ENCODE assay signal across 17 cellular contexts in the genomic region with DNA sequence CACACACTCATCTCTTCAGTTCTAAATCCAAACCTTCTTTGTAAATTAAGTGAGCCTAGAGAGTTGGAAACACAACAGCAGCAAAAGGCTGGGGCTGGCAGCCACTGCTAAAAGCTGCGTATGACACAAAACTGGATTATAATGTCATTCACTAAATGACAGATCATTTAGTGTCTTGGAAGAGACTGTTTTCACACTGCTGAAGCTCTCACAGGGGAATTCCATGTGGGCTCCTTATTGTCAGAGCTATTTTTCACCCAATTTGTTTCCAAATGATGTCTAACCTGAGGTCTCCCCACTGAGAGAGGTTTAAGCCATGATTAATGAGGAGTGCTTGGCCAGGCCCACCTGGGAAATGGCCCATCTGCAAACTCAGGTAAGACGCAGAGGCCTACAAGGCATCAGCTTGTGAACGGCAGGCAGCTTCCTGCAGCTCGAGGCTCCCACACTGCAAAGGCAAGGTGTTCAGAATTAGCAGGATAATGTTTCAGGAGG.
DNase-seq lines count a peak whose midpoint lies in the region; ATAC-seq, FAIRE-seq and TF ChIP-seq lines count a peak whose summit lies in the region.
"Had no signal": no experiment of that assay in that cellular context is flagged by ENCODE, and none has a peak within 500 bp of the region (broad histone marks: within the 10 kb centered on the region; RNA-seq: fewer than 3 reads in every experiment).

No MANE protein-coding gene starts in this region.

- CTCF ChIA-PET in activated CD8-positive, alpha-beta T cell treated with anti-CD3 and anti-CD28 coated beads for 36 hours (lab: Charles Lee), result interaction anchor here (0.7 to 4.3 kb wide), 4 partner anchors 9 to 30 kb away, joined by 3 to 19 read pairs (median 4); no protein-coding TSS in a partner anchor
- CTCF ChIA-PET in activated CD8-positive, alpha-beta T cell treated with anti-CD3 and anti-CD28 coated beads, Interleukin-2, amount 10 ng/mL, durations not matched to agents 7 days and 5 days (lab: Charles Lee), result interaction anchor here (1.3 kb wide), 1 partner anchor 16 kb away, joined by 5 read pairs; no protein-coding TSS in a partner anchor

- no peaks in the 10 kb centered on the region for H3K36me3 Mint-ChIP-seq in activated CD8-positive, alpha-beta T cell treated with anti-CD3 and anti-CD28 coated beads for 36 hours (ENCODE audit: low read depth)
- peaks cover 2% of the 10 kb centered on the region for H3K36me3 Mint-ChIP-seq in activated CD8-positive, alpha-beta T cell treated with anti-CD3 and anti-CD28 coated beads, Interleukin-2, amount 10 ng/mL, durations not matched to agents 7 days and 5 days (ENCODE audit: low read depth)
- no peaks in the 10 kb centered on the region for H3K36me3 Mint-ChIP-seq in glutamatergic neuron (ENCODE audit: unreplicated experiment)
- H3K36me3 Mint-ChIP-seq: stimulated activated naive B cell treated with anti-CD40 and anti-IgM and Interleukin-4, amounts not matched to agents 10 μg/mL and 1 μg/mL and 100 μg/mL, for 72 hours had no signal

- no peaks in the 10 kb centered on the region for H3K27me3 Mint-ChIP-seq in activated CD8-positive, alpha-beta T cell treated with anti-CD3 and anti-CD28 coated beads for 36 hours
- H3K27me3 Mint-ChIP-seq in activated CD8-positive, alpha-beta T cell treated with anti-CD3 and anti-CD28 coated beads, Interleukin-2, amount 10 ng/mL, durations not matched to agents 7 days and 5 days (ENCODE audit: low read depth), result peaks cover 2% of the 10 kb centered on the region
- no peaks in the 10 kb centered on the region for H3K27me3 Mint-ChIP-seq in glutamatergic neuron (ENCODE audit: unreplicated experiment)

- intact Hi-C loops in activated CD8-positive, alpha-beta T cell treated with anti-CD3 and anti-CD28 coated beads for 36 hours (cut with micrococcal nuclease), result no loop called here

- DNase-seq in activated CD8-positive, alpha-beta T cell treated with anti-CD3 and anti-CD28 coated beads for 36 hours, result peak; percentile 17
- DNase-seq in activated CD8-positive, alpha-beta T cell treated with anti-CD3 and anti-CD28 coated beads, Interleukin-2, amount 10 ng/mL, durations not matched to agents 7 days and 5 days, result no peak
- DNase-seq in GM18507 (ENCODE audit: extremely low spot score, insufficient read length, low read depth), result no peak
- peak; percentile 12 for DNase-seq in NCI-H1436 treated with DMSO at 0.1 percent for 48 hours (lab: John Stamatoyannopoulos, UW)
- no peak for DNase-seq in glutamatergic neuron
- DNase-seq in HUDEP-2 (lab: John Stamatoyannopoulos, UW; ENCODE audit: unreplicated experiment in 76 of 76), result no peak
- DNase-seq: activated gamma-delta T cell treated with Interleukin-2 at 50 U/mL for 16 hours; foreskin melanocyte; IMR-90; left ventricle myocardium superior; MM.1S; stimulated activated naive B cell treated with anti-CD40 and anti-IgM and Interleukin-4, amounts not matched to agents 10 μg/mL and 1 μg/mL and 100 μg/mL, for 72 hours; trophoblast cell had no signal

- ATAC-seq in activated CD8-positive, alpha-beta T cell treated with anti-CD3 and anti-CD28 coated beads for 36 hours, result peak; percentile 67
- ATAC-seq in activated CD8-positive, alpha-beta T cell treated with anti-CD3 and anti-CD28 coated beads, Interleukin-2, amount 10 ng/mL, durations not matched to agents 7 days and 5 days, result no peak
- ATAC-seq in HG03520 (IDR thresholded peaks at IDR 0.05; ENCODE audit: unreplicated experiment) (no peak), GM18909 (IDR thresholded peaks at IDR 0.05; ENCODE audit: poor library complexity, unreplicated experiment) (no peak)
- ATAC-seq: left ventricle myocardium superior; stimulated activated naive B cell treated with anti-CD40 and anti-IgM and Interleukin-4, amounts not matched to agents 10 μg/mL and 1 μg/mL and 100 μg/mL, for 72 hours had no signal

- POLR2A ChIA-PET in activated CD8-positive, alpha-beta T cell treated with anti-CD3 and anti-CD28 coated beads for 36 hours (lab: Charles Lee), result interaction anchor here (0.6 kb wide), 2 partner anchors 238 to 603 kb away, joined by 3 read pairs; no protein-coding TSS in a partner anchor
- POLR2A ChIA-PET in activated CD8-positive, alpha-beta T cell treated with anti-CD3 and anti-CD28 coated beads, Interleukin-2, amount 10 ng/mL, durations not matched to agents 7 days and 5 days (lab: Charles Lee), result no interaction called here

- H3K9me3 Mint-ChIP-seq in activated CD8-positive, alpha-beta T cell treated with anti-CD3 and anti-CD28 coated beads for 36 hours, result no peaks in the 10 kb centered on the region
- no peaks in the 10 kb centered on the region for H3K9me3 Mint-ChIP-seq in activated CD8-positive, alpha-beta T cell treated with anti-CD3 and anti-CD28 coated beads, Interleukin-2, amount 10 ng/mL, durations not matched to agents 7 days and 5 days (ENCODE audit: insufficient read depth)
- peaks cover 2% of the 10 kb centered on the region for H3K9me3 Mint-ChIP-seq in glutamatergic neuron (ENCODE audit: unreplicated experiment)

- H3K4me1 Mint-ChIP-seq in activated CD8-positive, alpha-beta T cell treated with anti-CD3 and anti-CD28 coated beads for 36 hours (ENCODE audit: low read depth), result peaks cover 8% of the 10 kb centered on the region
- H3K4me1 Mint-ChIP-seq in activated CD8-positive, alpha-beta T cell treated with anti-CD3 and anti-CD28 coated beads, Interleukin-2, amount 10 ng/mL, durations not matched to agents 7 days and 5 days (ENCODE audit: low read depth), result no peaks in the 10 kb centered on the region
- H3K4me1 Mint-ChIP-seq in glutamatergic neuron (ENCODE audit: low read depth, unreplicated experiment), result peaks cover 21% of the 10 kb centered on the region
- H3K4me1 Mint-ChIP-seq: stimulated activated naive B cell treated with anti-CD40 and anti-IgM and Interleukin-4, amounts not matched to agents 10 μg/mL and 1 μg/mL and 100 μg/mL, for 72 hours had no signal

- no peak for TF ChIP-seq CTCF in activated CD8-positive, alpha-beta T cell treated with anti-CD3 and anti-CD28 coated beads for 36 hours (IDR thresholded peaks at IDR 0.05)
- TF ChIP-seq CTCF in glutamatergic neuron (IDR thresholded peaks at IDR 0.05; ENCODE audit: partially characterized antibody, unreplicated experiment), result no peak

- H3K4me3 Mint-ChIP-seq in activated CD8-positive, alpha-beta T cell treated with anti-CD3 and anti-CD28 coated beads for 36 hours, result no peak overlapping the region
- no peak overlapping the region for H3K4me3 Mint-ChIP-seq in activated CD8-positive, alpha-beta T cell treated with anti-CD3 and anti-CD28 coated beads, Interleukin-2, amount 10 ng/mL, durations not matched to agents 7 days and 5 days
- peak overlapping the region; percentile 52 for H3K4me3 Mint-ChIP-seq in glutamatergic neuron (ENCODE audit: unreplicated experiment)
- H3K4me3 Mint-ChIP-seq: stimulated activated naive B cell treated with anti-CD40 and anti-IgM and Interleukin-4, amounts not matched to agents 10 μg/mL and 1 μg/mL and 100 μg/mL, for 72 hours had no signal

- FAIRE-seq in GM18507 (lab: Jason Lieb, UNC), result peak; percentile 35
- FAIRE-seq: endothelial cell of umbilical vein, GM19239 had no signal

- H3K27ac Mint-ChIP-seq in activated CD8-positive, alpha-beta T cell treated with anti-CD3 and anti-CD28 coated beads for 36 hours, result no peak overlapping the region
- H3K27ac Mint-ChIP-seq in activated CD8-positive, alpha-beta T cell treated with anti-CD3 and anti-CD28 coated beads, Interleukin-2, amount 10 ng/mL, durations not matched to agents 7 days and 5 days, result no peak overlapping the region
- peak overlapping the region; percentile 85 for H3K27ac Mint-ChIP-seq in glutamatergic neuron (ENCODE audit: unreplicated experiment)
- H3K27ac Mint-ChIP-seq: stimulated activated naive B cell treated with anti-CD40 and anti-IgM and Interleukin-4, amounts not matched to agents 10 μg/mL and 1 μg/mL and 100 μg/mL, for 72 hours had no signal

Comparison
In these comparisons a context has a peak if more than half of its experiments do, and no peak if none do; other contexts are left out.
1. DNase-seq: peak in activated CD8-positive, alpha-beta T cell treated with anti-CD3 and anti-CD28 coated beads for 36 hours (single experiment) and NCI-H1436 treated with DMSO at 0.1 percent for 48 hours (single experiment); none in activated CD8-positive, alpha-beta T cell treated with anti-CD3 and anti-CD28 coated beads, Interleukin-2, amount 10 ng/mL, durations not matched to agents 7 days and 5 days (single experiment), GM18507 (single experiment), glutamatergic neuron (single experiment) and HUDEP-2 (0 of 76).